8 cellular contexts compared by ENCODE assay signal in the genomic region with DNA sequence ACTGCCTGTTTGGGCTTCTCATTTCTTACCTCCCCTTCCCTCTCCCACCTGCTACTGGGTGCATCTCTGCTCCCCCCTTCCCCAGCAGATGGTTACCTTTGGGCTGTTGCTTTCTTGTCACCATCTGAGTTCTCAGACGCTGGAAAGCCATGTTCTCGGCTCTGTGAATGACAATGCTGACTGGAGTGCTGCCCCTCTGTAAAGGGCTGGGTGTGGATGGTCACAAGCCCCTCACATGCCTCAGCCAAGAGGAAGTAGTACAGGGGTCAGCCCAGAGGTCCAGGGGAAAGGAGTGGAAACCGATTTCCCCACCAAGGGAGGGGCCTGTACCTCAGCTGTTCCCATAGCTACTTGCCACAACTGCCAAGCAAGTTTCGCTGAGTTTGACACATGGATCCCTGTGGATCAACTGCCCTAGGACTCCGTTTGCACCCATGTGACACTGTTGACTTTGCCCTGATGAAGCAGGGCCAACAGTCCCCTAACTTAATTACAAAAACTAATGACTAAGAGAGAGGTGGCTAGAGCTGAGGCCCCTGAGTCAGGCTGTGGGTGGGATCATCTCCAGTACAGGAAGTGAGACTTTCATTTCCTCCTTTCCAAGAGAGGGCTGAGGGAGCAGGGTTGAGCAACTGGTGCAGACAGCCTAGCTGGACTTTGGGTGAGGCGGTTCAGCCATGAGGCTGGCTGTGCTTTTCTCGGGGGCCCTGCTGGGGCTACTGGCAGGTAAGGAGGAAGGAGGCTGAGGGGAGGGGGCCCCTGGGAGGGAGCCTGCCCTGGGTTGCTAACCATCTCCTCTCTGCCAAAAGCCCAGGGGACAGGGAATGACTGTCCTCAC. TPM values are rescaled to one million over a fixed set of nuclear protein-coding genes. Genes with fewer than 3 reads are reported as not detected.
A peak's percentile ranks its signal among the peaks of the same experiment; 100 is the strongest.
DNase-seq lines count a peak whose midpoint lies in the region; ATAC-seq and TF ChIP-seq lines count a peak whose summit lies in the region.

A gene with protein sequence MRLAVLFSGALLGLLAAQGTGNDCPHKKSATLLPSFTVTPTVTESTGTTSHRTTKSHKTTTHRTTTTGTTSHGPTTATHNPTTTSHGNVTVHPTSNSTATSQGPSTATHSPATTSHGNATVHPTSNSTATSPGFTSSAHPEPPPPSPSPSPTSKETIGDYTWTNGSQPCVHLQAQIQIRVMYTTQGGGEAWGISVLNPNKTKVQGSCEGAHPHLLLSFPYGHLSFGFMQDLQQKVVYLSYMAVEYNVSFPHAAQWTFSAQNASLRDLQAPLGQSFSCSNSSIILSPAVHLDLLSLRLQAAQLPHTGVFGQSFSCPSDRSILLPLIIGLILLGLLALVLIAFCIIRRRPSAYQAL (plus strand): TSS at position 638 of the 838 bp plus-strand sequence. CDS start 40 bp downstream, at position 678.

- H3K9me2 ChIP-seq in DOHH2 (replicated peaks; ENCODE audit: control insufficient read depth, low read length) (no peaks in the 10 kb centered on the region), HCT116 (ENCODE audit: insufficient read depth) (no peaks in the 10 kb centered on the region), OCI-LY1 (ENCODE audit: low read depth, low read length) (no peaks in the 10 kb centered on the region)

- peak within 1 kb of the TSS; percentile 100 for H3K27ac Mint-ChIP-seq in nephron progenitor cell

- H3K4me2 ChIP-seq in DOHH2 (ENCODE audit: low read length) (peak within 1 kb of the TSS; percentile 42), HCT116 (ENCODE audit: low read length) (peak within 1 kb of the TSS; percentile 58), OCI-LY1 (ENCODE audit: low read length) (no peak within 1 kb of the TSS), fibroblast of lung (ENCODE audit: extremely low read depth, insufficient read depth, low read length) (peak within 1 kb of the TSS; percentile 28)

- H3K36me3 ChIP-seq in DOHH2 (ENCODE audit: control insufficient read depth, low read length) (peaks cover 86% of the 10 kb centered on the region), HCT116 (ENCODE audit: control insufficient read depth in 1 of 2, insufficient read depth in 2 of 2, low read length in 2 of 2) (peaks cover 32 to 51% of the 10 kb centered on the region in 2 experiments), OCI-LY1 (ENCODE audit: insufficient read depth, low read length) (peaks cover 60% of the 10 kb centered on the region), fibroblast of lung (ENCODE audit: control insufficient read depth, insufficient read depth, low read length) (peaks cover 45% of the 10 kb centered on the region), testis (ENCODE audit: low read depth, missing control alignments) (no peaks in the 10 kb centered on the region)

- TF ChIP-seq POLR2A in HCT116 (IDR thresholded peaks at IDR 0.05; ENCODE audit: borderline replicate concordance, extremely low read depth, insufficient read depth, insufficient read length) (no peak), testis (IDR thresholded peaks at IDR 0.05) (no peak)

- ATAC-seq in HCT116 (peak; percentile 61), GM18519 (IDR thresholded peaks at IDR 0.05; ENCODE audit: low FRiP score, unreplicated experiment) (no peak)

- peaks cover 68% of the 10 kb centered on the region for H3K36me3 Mint-ChIP-seq in nephron progenitor cell (ENCODE audit: low read depth)

- WGBS in testis, 2 donors = 30 to 33% methylated on average over 7 of the region's 7 CpGs

- H3K9me3 ChIP-seq in DOHH2 (ENCODE audit: control insufficient read depth, insufficient read depth, low read length) (no peaks in the 10 kb centered on the region), HCT116 (ENCODE audit: control insufficient read depth in 1 of 2, insufficient read depth in 1 of 2, low read depth in 1 of 2, low read length in 2 of 2) (no peaks in the 10 kb centered on the region), OCI-LY1 (ENCODE audit: low read length) (no peaks in the 10 kb centered on the region), fibroblast of lung (ENCODE audit: control insufficient read depth, insufficient read depth, low read depth, low read length) (no peaks in the 10 kb centered on the region), testis (no peaks in the 10 kb centered on the region)

- TF ChIP-seq RAD21 in HCT116 (IDR thresholded peaks at IDR 0.05; ENCODE audit: low read depth) = no peak

- H3K4me3 ChIP-seq in DOHH2 (ENCODE audit: low read length) = peak within 1 kb of the TSS; percentile 21
- peak within 1 kb of the TSS; percentile 17 to 24 for H3K4me3 ChIP-seq in HCT116 (replicated peaks in 1 of 2; ENCODE audit: low read depth in 1 of 2, low read length in 2 of 2)
- no peak within 1 kb of the TSS for H3K4me3 ChIP-seq in OCI-LY1 (ENCODE audit: low read depth, low read length, poor library complexity, severe bottlenecking)
- peak within 1 kb of the TSS in 2 of 4 experiments; percentile 9 to 46 for H3K4me3 ChIP-seq in fibroblast of lung (replicated peaks in 1 of 4; ENCODE audit: control extremely low read depth in 1 of 4, insufficient read depth in 1 of 4, low read depth in 3 of 4, low read length in 4 of 4)
- peak within 1 kb of the TSS in 1 of 2 donors; percentile 13 for H3K4me3 ChIP-seq in testis

- H4K20me1 ChIP-seq in DOHH2 (ENCODE audit: control insufficient read depth, insufficient read depth, low read depth, low read length) (peaks cover 22% of the 10 kb centered on the region), HCT116 (ENCODE audit: insufficient read depth) (peaks cover 29% of the 10 kb centered on the region; the same call in 1 of the 2 replicates), OCI-LY1 (ENCODE audit: insufficient read depth, low read length) (peaks cover 5% of the 10 kb centered on the region; the same call in 1 of the 2 replicates), fibroblast of lung (ENCODE audit: control insufficient read depth, extremely low read depth, insufficient read depth, low read length) (peaks cover 13% of the 10 kb centered on the region)

- H3K27ac ChIP-seq in DOHH2 (ENCODE audit: low read depth, low read length) (peak within 1 kb of the TSS; percentile 71), HCT116 (ENCODE audit: low read depth, low read length) (peak within 1 kb of the TSS; percentile 66), OCI-LY1 (ENCODE audit: low read depth, low read length, poor library complexity, severe bottlenecking) (peak within 1 kb of the TSS; percentile 88), fibroblast of lung (ENCODE audit: insufficient read depth, low read length) (peak within 1 kb of the TSS; percentile 84), testis (peak within 1 kb of the TSS; percentile 39 to 72)

- DNase-seq in HCT116 (ENCODE audit: low read depth, low spot score) (peak; percentile 71), activated T-cell treated with anti-CD3 and anti-CD28 coated beads for 4 hours (peak; percentile 60), fibroblast of lung (ENCODE audit: low read depth in 2 of 2) (peak; percentile 85 to 92), nephron progenitor cell (no peak), testis (peak; percentile 45)

- peak within 1 kb of the TSS; percentile 45 for H3K9ac ChIP-seq in HCT116 (ENCODE audit: low read length)
- no peak within 1 kb of the TSS for H3K9ac ChIP-seq in OCI-LY1 (ENCODE audit: low read length)
- H3K9ac ChIP-seq in fibroblast of lung (ENCODE audit: insufficient read depth, low read length) = peak within 1 kb of the TSS; percentile 33

- peaks cover 88% of the 10 kb centered on the region for H3K4me1 Mint-ChIP-seq in nephron progenitor cell

- peak within 1 kb of the TSS; percentile 54 for H3K4me3 Mint-ChIP-seq in nephron progenitor cell

- peaks cover 66% of the 10 kb centered on the region for H3F3A ChIP-seq in DOHH2 (ENCODE audit: control insufficient read depth, insufficient read depth)
- peaks cover 44% of the 10 kb centered on the region for H3F3A ChIP-seq in OCI-LY1 (ENCODE audit: insufficient read depth, low read length)

- intact Hi-C loops in HCT116 (cut with micrococcal nuclease) = no loop called here
- intact Hi-C loops in testis (cut with DNase I; ENCODE audit: low total_unique reads) = no loop called here

- CTCF ChIA-PET in HCT116 (lab: Charles Lee) = interaction anchor here (1.2 kb wide), 2 partner anchors 19 to 462 kb away, joined by 3 to 5 read pairs; no protein-coding TSS in a partner anchor

- BruUV-seq in HCT116 (replicated peaks; lab: Mats Ljungman, UMichigan) = no TSS peak

- H2AFZ ChIP-seq in HCT116 (ENCODE audit: low read depth, low read length, poor library complexity, severe bottlenecking) = no peak within 1 kb of the TSS
- H2AFZ ChIP-seq in OCI-LY1 (ENCODE audit: low read length) = no peak within 1 kb of the TSS
- no peak within 1 kb of the TSS for H2AFZ ChIP-seq in fibroblast of lung (ENCODE audit: low read length)

- H3K27me3 ChIP-seq in DOHH2 (ENCODE audit: control insufficient read depth, low read length) (no peaks in the 10 kb centered on the region), HCT116 (ENCODE audit: insufficient read depth, low read length) (no peaks in the 10 kb centered on the region), OCI-LY1 (ENCODE audit: insufficient read depth, low read length) (no peaks in the 10 kb centered on the region), fibroblast of lung (ENCODE audit: control insufficient read depth, insufficient read depth, low read length) (no peaks in the 10 kb centered on the region), testis (no peaks in the 10 kb centered on the region)

- TF ChIP-seq CTCF in DOHH2 (IDR thresholded peaks at IDR 0.05; ENCODE audit: low read depth, low read length, poor library complexity, severe bottlenecking) (no peak), HCT116 (IDR thresholded peaks at IDR 0.05 in 2 of 3, conservative IDR thresholded peaks at IDR 0.05 in 1 of 3; ENCODE audit: borderline replicate concordance in 1 of 3, insufficient read depth in 1 of 3, low read depth in 2 of 3, low read length in 2 of 3) (no peak), OCI-LY1 (IDR thresholded peaks at IDR 0.05; ENCODE audit: low read length) (no peak), fibroblast of lung (conservative IDR thresholded peaks at IDR 0.05 in 1 of 2, IDR thresholded peaks at IDR 0.05 in 1 of 2; ENCODE audit: low read depth in 1 of 2, low read length in 2 of 2) (no peak), nephron progenitor cell (IDR thresholded peaks at IDR 0.05) (no peak), testis (IDR thresholded peaks at IDR 0.05) (no peak)

- RAD21 ChIA-PET in HCT116 (lab: Charles Lee; ENCODE audit: low non-redundant PET in 1 of 2, low total read pairs in 2 of 2, uncharacterized antibody in 2 of 2, unreplicated experiment in 2 of 2) = no interaction called here

- H3K79me2 ChIP-seq in DOHH2 (ENCODE audit: control insufficient read depth, low read length) = peaks cover 38% of the 10 kb centered on the region
- peaks cover 66% of the 10 kb centered on the region for H3K79me2 ChIP-seq in HCT116 (ENCODE audit: insufficient read depth, low read length)
- H3K79me2 ChIP-seq in OCI-LY1 (ENCODE audit: insufficient read depth, low read length) = peaks cover 13% of the 10 kb centered on the region
- H3K79me2 ChIP-seq in fibroblast of lung (ENCODE audit: control insufficient read depth, insufficient read depth, low read length) = peaks cover 63% of the 10 kb centered on the region

- POLR2A ChIA-PET in HCT116 (lab: Charles Lee) = interaction anchor here (0.7 to 1.7 kb wide), 5 partner anchors 20 to 462 kb away, joined by 3 to 10 read pairs (median 3); partner anchors contain the start of genes SAT2, SLC2A4, TP53 and WRAP53

- H3K4me1 ChIP-seq in DOHH2 (ENCODE audit: control insufficient read depth, low read length) = peaks cover 75% of the 10 kb centered on the region
- peaks cover 12 to 75% of the 10 kb centered on the region in 2 experiments for H3K4me1 ChIP-seq in HCT116 (ENCODE audit: control insufficient read depth in 1 of 2, insufficient read depth in 2 of 2, low read length in 2 of 2)
- peaks cover 55% of the 10 kb centered on the region for H3K4me1 ChIP-seq in OCI-LY1 (ENCODE audit: insufficient read depth, low read length, severe bottlenecking)
- H3K4me1 ChIP-seq in fibroblast of lung (ENCODE audit: control insufficient read depth, extremely low read depth, insufficient read depth, low read length) = peaks cover 47% of the 10 kb centered on the region
- peaks cover 35% of the 10 kb centered on the region for H3K4me1 ChIP-seq in testis

- H3K27me3 Mint-ChIP-seq in nephron progenitor cell (ENCODE audit: low read depth, poor library complexity) = no peaks in the 10 kb centered on the region

- H3K9me3 Mint-ChIP-seq in nephron progenitor cell = no peaks in the 10 kb centered on the region

RNA-seq across cellular contexts. Expression of the gene that starts here (rescaled TPM):
- 7.0 TPM for total RNA-seq in HCT116 (2021; ENCODE audit: unreplicated experiment)
- 68.4 and 90.6 TPM in 2 replicates for polyA plus RNA-seq in HCT116 (2012)
- 16.2 and 29.4 TPM in 2 replicates for total RNA-seq in fibroblast of lung
- polyA plus RNA-seq in fibroblast of lung = 90.4 and 250 TPM in 2 replicates
- 82.0 and 162 TPM in 2 replicates for polyA plus RNA-seq in fibroblast of lung (2012)
- polyA minus RNA-seq in fibroblast of lung (ENCODE audit: low replicate concordance) = 178 and 296 TPM in 2 replicates
- 1 to 10 TPM; 2.0 to 6.4 TPM for total RNA-seq in testis
- polyA plus RNA-seq in testis (ENCODE audit: insufficient read depth, low read depth, low replicate concordance) = 54.8 TPM
